In genomic region chr6:11650711-11651110, GRCh38 we compare ENCODE assay signal across 16 cellular contexts.
DNase-seq lines count a peak whose midpoint lies in the region; ATAC-seq and TF ChIP-seq lines count a peak whose summit lies in the region.
"Had no signal": no experiment of that assay in that cellular context is flagged by ENCODE, and none has a peak within 500 bp of the region (broad histone marks: within the 10 kb centered on the region; RNA-seq: fewer than 3 reads in every experiment).

No MANE protein-coding gene starts in this region.

- no peak overlapping the region for H3K4me3 ChIP-seq in SJSA1
- no peak overlapping the region for H3K4me3 ChIP-seq in right cardiac atrium (ENCODE audit: low read length)
- H3K4me3 ChIP-seq in transverse colon, result no peak overlapping the region
- H3K4me3 ChIP-seq in Karpas-422 (ENCODE audit: low read length), result no peak overlapping the region
- H3K4me3 ChIP-seq: mucosa of descending colon, SK-N-MC had no signal

- H2BK5ac ChIP-seq in H9 (ENCODE audit: insufficient read length, low read length), result no peak overlapping the region

- H3K36me3 Mint-ChIP-seq in H9 (ENCODE audit: insufficient read depth in 1 of 3, low read depth in 3 of 3), result peaks cover 11 to 35% (median 26%) of the 10 kb centered on the region in 3 experiments
- H3K36me3 Mint-ChIP-seq: IgD-negative memory B cell, type B pancreatic cell had no signal

- H3K9me2 ChIP-seq in Karpas-422 (replicated peaks; ENCODE audit: insufficient read depth, low read length), result no peaks in the 10 kb centered on the region

- no peak overlapping the region for H4K8ac ChIP-seq in H9 (replicated peaks; ENCODE audit: insufficient read length, low read depth, low read length)

- H4K20me1 ChIP-seq in H9 (ENCODE audit: control insufficient read depth, insufficient read depth, insufficient read length), result no peaks in the 10 kb centered on the region
- H4K20me1 ChIP-seq in Karpas-422 (ENCODE audit: insufficient read depth, low read depth, low read length), result no peaks in the 10 kb centered on the region

- H2AK5ac ChIP-seq in H9 (ENCODE audit: insufficient read length, low read length), result no peak overlapping the region

- H4K91ac ChIP-seq in H9 (ENCODE audit: insufficient read length, low read depth, low read length), result no peak overlapping the region

- H3K4me2 ChIP-seq in H9 (ENCODE audit: insufficient read depth, insufficient read length, low read length) (no peak overlapping the region), Karpas-422 (ENCODE audit: low read depth, low read length, poor library complexity, severe bottlenecking) (no peak overlapping the region)

- H3T11ph ChIP-seq in H9 (ENCODE audit: low read length), result no peak overlapping the region

- H3K9ac ChIP-seq in H9 (ENCODE audit: extremely low read depth, insufficient read length, low read length), result no peak overlapping the region
- H3K9ac ChIP-seq in Karpas-422 (ENCODE audit: low read length), result no peak overlapping the region

- DNase-seq in H9 (no peak), SJSA1 (ENCODE audit: low read depth in 1 of 2, low spot score in 2 of 2) (no peak), right cardiac atrium (no peak), pulmonary artery endothelial cell (ENCODE audit: low read depth, low spot score) (peak; percentile 48), islet precursor cell (no peak), transverse colon (no peak), Karpas-422 (no peak)
- DNase-seq: activated CD8-positive, alpha-beta memory T cell treated with anti-CD3 and anti-CD28 coated beads for 24 hours; activated gamma-delta T cell; mucosa of descending colon; NCI-H1092 treated with DMSO at 0.1 percent for 48 hours; NK-92 treated with Interleukin-12 subunit alpha and Interleukin-12 subunit beta, amount 100 ng/mL, for 24 hours; stimulated activated CD4-positive, alpha-beta T cell treated with anti-CD3 and anti-CD28 coated beads, Interleukin-2, amount 100 ng/mL, for 48 hours had no signal

- no peak overlapping the region for H3K14ac ChIP-seq in H9 (ENCODE audit: insufficient read depth, low read length)

- peak overlapping the region; percentile 84 for H3K27ac ChIP-seq in H9 (ENCODE audit: insufficient read length, low read depth, low read length)
- peak overlapping the region; percentile 96 for H3K27ac ChIP-seq in SJSA1
- peak overlapping the region; percentile 61 for H3K27ac ChIP-seq in right cardiac atrium (ENCODE audit: low read length)
- no peak overlapping the region for H3K27ac ChIP-seq in transverse colon
- H3K27ac ChIP-seq in Karpas-422 (ENCODE audit: low read length), result no peak overlapping the region
- H3K27ac ChIP-seq: SK-N-MC had no signal

- WGBS in H9 (ENCODE audit: extremely low coverage, insufficient read length, low lambda C conversion rate), result no CpG with 5 or more reads among the region's 1 CpG
- 61% methylated on average over 1 of the region's 1 CpG for WGBS in right cardiac atrium
- WGBS in transverse colon (ENCODE audit: low coverage in 1 of 2), 2 donors, result 60 to 86% methylated on average over 1 of the region's 1 CpG

- no peak overlapping the region for H3K56ac ChIP-seq in H9 (ENCODE audit: insufficient read length, low read depth, low read length)

- peaks cover 19 to 24% of the 10 kb centered on the region in 2 experiments for H3K9me3 Mint-ChIP-seq in H9
- H3K9me3 Mint-ChIP-seq: IgD-negative memory B cell had no signal

- ATAC-seq in right cardiac atrium, result no peak
- ATAC-seq: mucosa of descending colon had no signal

- H3K4me1 ChIP-seq in H9 (ENCODE audit: insufficient read depth, low read length), result peaks cover 12% of the 10 kb centered on the region; the same call in 1 of the 2 replicates
- H3K4me1 ChIP-seq in SJSA1 (replicated peaks), result peaks cover 78% of the 10 kb centered on the region
- no peaks in the 10 kb centered on the region for H3K4me1 ChIP-seq in right cardiac atrium (ENCODE audit: control insufficient read depth, insufficient read depth, low read length)
- H3K4me1 ChIP-seq in transverse colon, result peaks cover 1 to 10% (median 5%) of the 10 kb centered on the region in 4 donors
- peaks cover 33% of the 10 kb centered on the region for H3K4me1 ChIP-seq in Karpas-422 (ENCODE audit: low read length)

- H3K27me3 ChIP-seq in H9 (ENCODE audit: insufficient read depth, low read length) (no peaks in the 10 kb centered on the region), SJSA1 (replicated peaks) (no peaks in the 10 kb centered on the region), right cardiac atrium (ENCODE audit: control insufficient read depth, insufficient read depth) (no peaks in the 10 kb centered on the region), transverse colon (no peaks in the 10 kb centered on the region), Karpas-422 (ENCODE audit: low read length) (no peaks in the 10 kb centered on the region)

- in situ Hi-C loops in transverse colon (cut with MboI; ENCODE audit: low pct_ligation_motif_present in 1 of 4, low pct_unique_long_range_greater_than_20kb in 1 of 4, low sequenced_read_pairs in 3 of 4), result loop anchor here (10.0 to 25.0 kb wide), 3 partner anchors 584 to 962 kb away; no protein-coding TSS in a partner anchor

- peaks cover 48 to 67% of the 10 kb centered on the region in 2 experiments for H3K4me1 Mint-ChIP-seq in H9

- H2AFZ ChIP-seq in H9 (ENCODE audit: low read length) (no peak overlapping the region), Karpas-422 (ENCODE audit: low read length) (no peak overlapping the region)

- TF ChIP-seq EP300 in transverse colon (IDR thresholded peaks at IDR 0.05; ENCODE audit: low read depth), result no peak

- H2BK20ac ChIP-seq in H9 (ENCODE audit: low read depth, low read length, poor library complexity, severe bottlenecking), result no peak overlapping the region

- no peak overlapping the region for H4K5ac ChIP-seq in H9 (ENCODE audit: insufficient read length, low read depth, low read length)

- intact Hi-C loops in right cardiac atrium (cut with DNase I) (loop anchor here in 2 of 4 donors (10.0 kb wide), 2 partner anchors 584 to 954 kb away; no protein-coding TSS in a partner anchor), transverse colon (cut with DNase I; ENCODE audit: low total_unique reads) (no loop called here)

- no peak overlapping the region for H2BK15ac ChIP-seq in H9 (ENCODE audit: low read depth, low read length)

- H3K9me3 ChIP-seq in H9 (ENCODE audit: control insufficient read depth, low read depth, low read length) (no peaks in the 10 kb centered on the region), SJSA1 (replicated peaks) (peaks cover 2% of the 10 kb centered on the region; the same call in 1 of the 2 replicates), right cardiac atrium (ENCODE audit: control insufficient read depth, low read length) (peaks cover 2% of the 10 kb centered on the region), transverse colon (no peaks in the 10 kb centered on the region), Karpas-422 (ENCODE audit: low read length) (peaks cover 5% of the 10 kb centered on the region; the same call in 1 of the 2 replicates)

- H3K23me2 ChIP-seq in H9 (ENCODE audit: insufficient read length, low read depth, low read length, poor library complexity, severe bottlenecking), result no peaks in the 10 kb centered on the region

- no peak overlapping the region; a peak in 1 of 5 replicates for H3K4me3 Mint-ChIP-seq in H9
- H3K4me3 Mint-ChIP-seq: IgD-negative memory B cell, type B pancreatic cell had no signal

- peak overlapping the region; percentile 93 to 99 (median 95) for H3K27ac Mint-ChIP-seq in H9
- H3K27ac Mint-ChIP-seq: IgD-negative memory B cell had no signal

- no peak overlapping the region for H3K18ac ChIP-seq in H9 (ENCODE audit: insufficient read length, low read depth, low read length)

- no peaks in the 10 kb centered on the region for H3K79me1 ChIP-seq in H9 (ENCODE audit: insufficient read depth, low read depth, low read length, poor library complexity, severe bottlenecking)

- H3K23ac ChIP-seq in H9 (ENCODE audit: insufficient read length, low read depth, low read length), result no peak overlapping the region

- H2BK12ac ChIP-seq in H9 (ENCODE audit: insufficient read length, low read depth, low read length), result no peak overlapping the region

- TF ChIP-seq POLR2A in transverse colon (IDR thresholded peaks at IDR 0.05), result no peak

- TF ChIP-seq CTCF in H9 (conservative IDR thresholded peaks at IDR 0.05) (no peak), transverse colon (IDR thresholded peaks at IDR 0.05) (no peak)

- H3K36me3 ChIP-seq in SJSA1 (no peaks in the 10 kb centered on the region; the same call in 1 of the 2 replicates), transverse colon (no peaks in the 10 kb centered on the region), Karpas-422 (ENCODE audit: insufficient read depth, low read length) (no peaks in the 10 kb centered on the region)

- H2BK120ac ChIP-seq in H9 (ENCODE audit: low read depth, low read length, poor library complexity, severe bottlenecking), result no peak overlapping the region

- H3K79me2 ChIP-seq in H9 (ENCODE audit: insufficient read depth, low read length) (no peaks in the 10 kb centered on the region), Karpas-422 (ENCODE audit: low read length) (no peaks in the 10 kb centered on the region)

- H3K27me3 Mint-ChIP-seq in H9 (ENCODE audit: low read depth), result peaks cover 2% of the 10 kb centered on the region
- H3K27me3 Mint-ChIP-seq: type B pancreatic cell had no signal

- H3K4ac ChIP-seq in H9 (ENCODE audit: low read depth, low read length), result no peak overlapping the region

Comparison
In these comparisons a context has a peak if more than half of its experiments do, and no peak if none do; other contexts are left out.
1. H3K27ac ChIP-seq: peak in H9 (single experiment), SJSA1 (single experiment) and right cardiac atrium (single experiment); none in transverse colon (0 of 4) and Karpas-422 (single experiment).